9 cellular contexts compared by ENCODE assay signal in the genomic region with DNA sequence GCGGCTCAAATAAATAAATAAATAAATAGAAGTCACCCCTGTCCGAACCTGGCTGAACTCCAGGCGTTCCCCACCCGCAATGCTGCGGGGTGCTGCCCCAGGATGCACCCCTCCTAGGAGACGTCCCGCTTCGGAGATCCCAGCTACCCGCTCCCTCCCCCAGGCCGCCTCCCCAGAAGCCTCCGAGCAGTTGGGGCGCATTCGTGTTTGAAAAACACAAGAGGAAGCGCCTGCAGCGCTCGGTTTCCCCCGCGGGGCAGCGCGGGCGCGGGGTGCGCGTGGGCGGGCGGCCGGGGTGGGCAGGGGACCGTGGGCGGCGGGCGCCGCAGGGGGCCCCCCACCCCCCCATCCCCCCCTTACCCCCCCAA. TPM values are rescaled to one million over a fixed set of nuclear protein-coding genes. Genes with fewer than 3 reads are reported as not detected.
A peak's percentile ranks its signal among the peaks of the same experiment; 100 is the strongest.
DNase-seq lines count a peak whose midpoint lies in the region; ATAC-seq, FAIRE-seq and TF ChIP-seq lines count a peak whose summit lies in the region.
"Had no signal": no experiment of that assay in that cellular context is flagged by ENCODE, and none has a peak within 500 bp of the region (broad histone marks: within the 10 kb centered on the region; RNA-seq: fewer than 3 reads in every experiment).

No MANE protein-coding gene starts in this region.

- no peaks in the 10 kb centered on the region for H3K9me3 ChIP-seq in CD4-positive, alpha-beta memory T cell (ENCODE audit: control insufficient read depth in 1 of 2, low read length in 2 of 2)
- no peaks in the 10 kb centered on the region for H3K9me3 ChIP-seq in HUES64 (ENCODE audit: insufficient read depth, low read depth, low read length)

- H3K27ac ChIP-seq in CD4-positive, alpha-beta memory T cell (ENCODE audit: low read depth, low read length) = peak overlapping the region; percentile 74
- H3K27ac ChIP-seq in HUES64 (ENCODE audit: low read depth, low read length) = peak overlapping the region; percentile 68

- H3K27me3 Mint-ChIP-seq in CD4-positive, alpha-beta memory T cell = no peaks in the 10 kb centered on the region
- H3K27me3 Mint-ChIP-seq in activated naive CD4-positive, alpha-beta T cell treated with anti-CD3 and anti-CD28 coated beads for 36 hours (ENCODE audit: low read depth) = no peaks in the 10 kb centered on the region
- peaks cover 12% of the 10 kb centered on the region for H3K27me3 Mint-ChIP-seq in glutamatergic neuron (ENCODE audit: unreplicated experiment)
- peaks cover 21% of the 10 kb centered on the region for H3K27me3 Mint-ChIP-seq in osteocyte (ENCODE audit: unreplicated experiment)

- peaks cover 6 to 7% of the 10 kb centered on the region in 2 donors for H3K36me3 Mint-ChIP-seq in CD4-positive, alpha-beta memory T cell
- peaks cover 5% of the 10 kb centered on the region for H3K36me3 Mint-ChIP-seq in activated naive CD4-positive, alpha-beta T cell treated with anti-CD3 and anti-CD28 coated beads for 36 hours (ENCODE audit: low read depth)
- H3K36me3 Mint-ChIP-seq in glutamatergic neuron (ENCODE audit: unreplicated experiment) (peaks cover 12% of the 10 kb centered on the region), osteocyte (ENCODE audit: unreplicated experiment) (peaks cover 5% of the 10 kb centered on the region)

- FAIRE-seq in GM19239 (lab: Jason Lieb, UNC) = no peak
- FAIRE-seq: islet of Langerhans had no signal

- CTCF ChIA-PET in CD4-positive, alpha-beta memory T cell (lab: Charles Lee; ENCODE audit: partially characterized antibody) = interaction anchor here (1.1 to 1.8 kb wide), 6 partner anchors 8 to 57 kb away, joined by 3 to 8 read pairs (median 4); no protein-coding TSS in a partner anchor
- CTCF ChIA-PET in activated naive CD4-positive, alpha-beta T cell treated with anti-CD3 and anti-CD28 coated beads for 36 hours (lab: Charles Lee) = interaction anchor here (1.0 to 2.2 kb wide), 5 partner anchors 10 to 84 kb away, joined by 3 to 7 read pairs (median 5); no protein-coding TSS in a partner anchor

- peaks cover 64% of the 10 kb centered on the region for H3K4me1 ChIP-seq in CD4-positive, alpha-beta memory T cell (ENCODE audit: insufficient read depth, low read length)
- peaks cover 28% of the 10 kb centered on the region for H3K4me1 ChIP-seq in HUES64 (ENCODE audit: insufficient read depth, low read length)

- H3K4me1 Mint-ChIP-seq in CD4-positive, alpha-beta memory T cell = peaks cover 61 to 81% (median 70%) of the 10 kb centered on the region in 4 donors
- H3K4me1 Mint-ChIP-seq in activated naive CD4-positive, alpha-beta T cell treated with anti-CD3 and anti-CD28 coated beads for 36 hours (ENCODE audit: low read depth) = peaks cover 74% of the 10 kb centered on the region
- H3K4me1 Mint-ChIP-seq in glutamatergic neuron (ENCODE audit: low read depth, unreplicated experiment) (peaks cover 8% of the 10 kb centered on the region), osteocyte (ENCODE audit: unreplicated experiment) (peaks cover 26% of the 10 kb centered on the region)

- 2% methylated on average over 27 of the region's 32 CpGs for WGBS in HUES64

- no peaks in the 10 kb centered on the region for H3K36me3 ChIP-seq in CD4-positive, alpha-beta memory T cell (ENCODE audit: insufficient read depth, low read length)
- H3K36me3 ChIP-seq in HUES64 (ENCODE audit: insufficient read depth, low read length) = no peaks in the 10 kb centered on the region

- no peaks in the 10 kb centered on the region for H3K9me3 Mint-ChIP-seq in CD4-positive, alpha-beta memory T cell
- peaks cover 3% of the 10 kb centered on the region for H3K9me3 Mint-ChIP-seq in activated naive CD4-positive, alpha-beta T cell treated with anti-CD3 and anti-CD28 coated beads for 36 hours
- H3K9me3 Mint-ChIP-seq in glutamatergic neuron (ENCODE audit: unreplicated experiment) = peaks cover 4% of the 10 kb centered on the region
- peaks cover 4% of the 10 kb centered on the region for H3K9me3 Mint-ChIP-seq in osteocyte (ENCODE audit: unreplicated experiment)

- TF ChIP-seq CTCF in glutamatergic neuron (IDR thresholded peaks at IDR 0.05; ENCODE audit: partially characterized antibody, unreplicated experiment) = no peak
- TF ChIP-seq CTCF in osteocyte (IDR thresholded peaks at IDR 0.05) = no peak

- H3K9ac ChIP-seq in HUES64 (ENCODE audit: low read depth, low read length) = peak overlapping the region; percentile 69

- peak overlapping the region; percentile 85 to 90 (median 88) for H3K4me3 Mint-ChIP-seq in CD4-positive, alpha-beta memory T cell
- H3K4me3 Mint-ChIP-seq in activated naive CD4-positive, alpha-beta T cell treated with anti-CD3 and anti-CD28 coated beads for 36 hours = peak overlapping the region; percentile 81
- H3K4me3 Mint-ChIP-seq in glutamatergic neuron (ENCODE audit: unreplicated experiment) (peak overlapping the region; percentile 78), osteocyte (ENCODE audit: unreplicated experiment) (peak overlapping the region; percentile 68)

- POLR2A ChIA-PET in CD4-positive, alpha-beta memory T cell (lab: Charles Lee; ENCODE audit: partially characterized antibody) = interaction anchor here (1.6 to 2.0 kb wide), 2 partner anchors 65 to 188 kb away, joined by 4 to 11 read pairs; no protein-coding TSS in a partner anchor

- intact Hi-C loops in CD4-positive, alpha-beta memory T cell (cut with micrococcal nuclease) = no loop called here
- intact Hi-C loops in activated naive CD4-positive, alpha-beta T cell treated with anti-CD3 and anti-CD28 coated beads for 36 hours (cut with micrococcal nuclease) = loop anchor here (1.0 kb wide), 2 partner anchors 15 to 23 kb away; no protein-coding TSS in a partner anchor

- ATAC-seq in HG02970 (IDR thresholded peaks at IDR 0.05; ENCODE audit: low FRiP score, unreplicated experiment) = no peak

- peak overlapping the region; percentile 91 to 96 (median 94) for H3K27ac Mint-ChIP-seq in CD4-positive, alpha-beta memory T cell
- peak overlapping the region; percentile 80 for H3K27ac Mint-ChIP-seq in activated naive CD4-positive, alpha-beta T cell treated with anti-CD3 and anti-CD28 coated beads for 36 hours
- H3K27ac Mint-ChIP-seq in glutamatergic neuron (ENCODE audit: unreplicated experiment) (no peak overlapping the region), osteocyte (ENCODE audit: unreplicated experiment) (peak overlapping the region; percentile 45)

- DNase-seq in CD4-positive, alpha-beta memory T cell = peak; percentile 46 to 73 (median 51)
- peak; percentile 69 for DNase-seq in activated naive CD4-positive, alpha-beta T cell treated with anti-CD3 and anti-CD28 coated beads for 36 hours
- no peak for DNase-seq in glutamatergic neuron
- DNase-seq in osteocyte (ENCODE audit: extremely low spot score, unreplicated experiment) = peak; percentile 67
- no peak for DNase-seq in GM19239 (ENCODE audit: insufficient read length, low spot score)
- DNase-seq in NCI-H146 (lab: John Stamatoyannopoulos, UW) = no peak

- H3K27me3 ChIP-seq in CD4-positive, alpha-beta memory T cell (ENCODE audit: insufficient read depth, low read length) = no peaks in the 10 kb centered on the region
- H3K27me3 ChIP-seq in HUES64 (ENCODE audit: insufficient read depth, low read length) = 0 out of 2 replicates have a peak, but pooled peaks cover 5% of the 10 kb centered on the region

- peak overlapping the region in 1 of 2 donors; percentile 71 for H3K4me3 ChIP-seq in CD4-positive, alpha-beta memory T cell (ENCODE audit: low read length in 2 of 2)
- H3K4me3 ChIP-seq in HUES64 (ENCODE audit: low read length) = peak overlapping the region; percentile 79

RNA-seq across cellular contexts. Expression of gene SERPINB9, which starts 27.3 kb away (rescaled TPM):
- 10 to 100 TPM; 83.2 to 88.5 TPM for total RNA-seq in CD4-positive, alpha-beta memory T cell
- polyA plus RNA-seq in CD4-positive, alpha-beta memory T cell = 10 to 100 TPM; 20.4 to 41.0 TPM
- 39.0 TPM for polyA plus RNA-seq in HUES64 (2013, experiment 1 of 2)
- polyA plus RNA-seq in HUES64 (2013, experiment 2 of 2) = 34.7 TPM
- total RNA-seq in activated naive CD4-positive, alpha-beta T cell treated with anti-CD3 and anti-CD28 coated beads for 36 hours = 10 to 100 TPM; 72.2 to 75.8 TPM
- 23.8 TPM for total RNA-seq in glutamatergic neuron (ENCODE audit: unreplicated experiment)
- 0.34 and 0.48 TPM in 2 replicates for total RNA-seq in osteocyte

RNA-seq across cellular contexts. Expression of gene SERPINB1, which starts 34.2 kb away (rescaled TPM):
- 10 to 100 TPM; 56.7 to 58.0 TPM for total RNA-seq in CD4-positive, alpha-beta memory T cell
- 100 to 1,000 TPM; 126 to 159 TPM for polyA plus RNA-seq in CD4-positive, alpha-beta memory T cell
- polyA plus RNA-seq in HUES64 (2013, experiment 1 of 2) = 11.4 TPM
- 13.8 TPM for polyA plus RNA-seq in HUES64 (2013, experiment 2 of 2)
- 100 to 1,000 TPM; 200 to 208 TPM for total RNA-seq in activated naive CD4-positive, alpha-beta T cell treated with anti-CD3 and anti-CD28 coated beads for 36 hours
- total RNA-seq in glutamatergic neuron (ENCODE audit: unreplicated experiment) (8.2 TPM), osteocyte (13.7 and 14.8 TPM in 2 replicates)

Comparison
In these comparisons a context has a peak if more than half of its experiments do, and no peak if none do; other contexts are left out.
1. DNase-seq: peak in CD4-positive, alpha-beta memory T cell (5 of 5), activated naive CD4-positive, alpha-beta T cell treated with anti-CD3 and anti-CD28 coated beads for 36 hours (single experiment) and osteocyte (single experiment); none in glutamatergic neuron (single experiment), GM19239 (single experiment) and NCI-H146 (single experiment).
2. RNA of gene SERPINB9, which starts 27.3 kb away (total RNA-seq): 83.2 to 88.5 TPM in CD4-positive, alpha-beta memory T cell, 72.2 to 75.8 TPM in activated naive CD4-positive, alpha-beta T cell treated with anti-CD3 and anti-CD28 coated beads for 36 hours and 23.8 TPM in glutamatergic neuron (single experiment); 0.34 to 0.48 TPM in osteocyte; every median in the first group is over 10 times any median in the second.
3. Peak in every context shown above with its lines, with median percentiles within 50 percentile points of each other: H3K4me3 Mint-ChIP-seq.